ENCODE assay signal across 6 cellular contexts in genomic region chr22:19143967-19144400, GRCh38. TPM values are rescaled to one million over a fixed set of nuclear protein-coding genes. Genes with fewer than 3 reads are reported as not detected.
A peak's percentile ranks its signal among the peaks of the same experiment; 100 is the strongest.
DNase-seq lines count a peak whose midpoint lies in the region; ATAC-seq, FAIRE-seq and TF ChIP-seq lines count a peak whose summit lies in the region.

No MANE protein-coding gene starts in this region.

- ATAC-seq in CD8-positive, alpha-beta T cell = peak; percentile 14
- ATAC-seq in GM21619 (IDR thresholded peaks at IDR 0.05; ENCODE audit: unreplicated experiment) = no peak

- H3K79me2 ChIP-seq in endothelial cell of umbilical vein (ENCODE audit: control insufficient read depth, insufficient read depth, low read length) = peaks cover 11% of the 10 kb centered on the region

- peaks cover 11% of the 10 kb centered on the region for H3K4me1 ChIP-seq in CD8-positive, alpha-beta T cell (ENCODE audit: insufficient read depth, low read length)
- H3K4me1 ChIP-seq in endothelial cell of umbilical vein (ENCODE audit: control insufficient read depth, extremely low read depth, insufficient read depth, low read length) (peaks cover 7% of the 10 kb centered on the region), spleen (peaks cover 8 to 35% (median 22%) of the 10 kb centered on the region in 6 donors)

- H3K9me3 ChIP-seq in CD8-positive, alpha-beta T cell (ENCODE audit: low read length) = no peaks in the 10 kb centered on the region
- H3K9me3 ChIP-seq in endothelial cell of umbilical vein (replicated peaks; ENCODE audit: control insufficient read depth, insufficient read depth, low read length) = no peaks in the 10 kb centered on the region
- H3K9me3 ChIP-seq in spleen = no peaks in the 10 kb centered on the region

- intact Hi-C loops in CD8-positive, alpha-beta T cell (cut with DNase I, micrococcal nuclease) = loop anchor here (1.0 to 10.0 kb wide), 11 partner anchors 22 to 971 kb away; partner anchors contain the start of genes CLTCL1 (in 2 of the 2), DGCR2 (in 2 of the 2), C22orf39 (in 1 of the 2) and CDC45 (in 1 of the 2)
- intact Hi-C loops in endothelial cell of umbilical vein (cut with micrococcal nuclease) = loop anchor here (1.0 kb wide), 3 partner anchors 22 to 486 kb away; partner anchors contain the start of genes DGCR2 and SLC25A1
- intact Hi-C loops in spleen (cut with DNase I; ENCODE audit: low total_unique reads) = loop anchor here (10.0 kb wide), 1 partner anchor 331 kb away; the partner anchor contains the start of genes CDC45 and UFD1

- no peaks in the 10 kb centered on the region for H4K20me1 ChIP-seq in endothelial cell of umbilical vein (replicated peaks; ENCODE audit: control insufficient read depth, extremely low read depth, insufficient read depth, low read length)

- TSS peak; percentile 31 for BruUV-seq in endothelial cell of umbilical vein (replicated peaks; lab: Mats Ljungman, UMichigan)

- peak overlapping the region; percentile 98 for H3K4me3 Mint-ChIP-seq in CD8-positive, alpha-beta T cell

- H3K4me1 Mint-ChIP-seq in CD8-positive, alpha-beta T cell (ENCODE audit: low read depth) = peaks cover 21% of the 10 kb centered on the region

- H3K27me3 ChIP-seq in CD8-positive, alpha-beta T cell (ENCODE audit: insufficient read depth, low read length) = peaks cover 2% of the 10 kb centered on the region
- H3K27me3 ChIP-seq in endothelial cell of umbilical vein (ENCODE audit: control insufficient read depth in 2 of 2, insufficient read depth in 2 of 2, low read length in 2 of 2) (peaks cover 17 to 21% of the 10 kb centered on the region in 2 experiments), spleen (replicated peaks in 1 of 7) (peaks cover 0 to 23% (median 12%) of the 10 kb centered on the region in 7 donors)

- H3K36me3 Mint-ChIP-seq in CD8-positive, alpha-beta T cell = peaks cover 42% of the 10 kb centered on the region

- peak in 3 of 7 experiments; percentile 28 to 51 (median 29) for DNase-seq in CD8-positive, alpha-beta T cell
- DNase-seq in NCI-H2227 (lab: John Stamatoyannopoulos, UW; ENCODE audit: unreplicated experiment) (peak; percentile 17), endothelial cell of umbilical vein (ENCODE audit: low read depth, low spot score) (no peak), spleen (peak; percentile 74), NCI-H82 (lab: John Stamatoyannopoulos, UW) (no peak)

- peak overlapping the region; percentile 94 for H3K9ac ChIP-seq in endothelial cell of umbilical vein (replicated peaks; ENCODE audit: extremely low read depth, insufficient read depth, low read length)

- POLR2A ChIA-PET in CD8-positive, alpha-beta T cell (lab: Charles Lee) = interaction anchor here (0.6 to 2.8 kb wide), 8 partner anchors 22 to 486 kb away, joined by 3 to 13 read pairs (median 4); partner anchors contain the start of genes DGCR2 and SLC25A1
- POLR2A ChIA-PET in endothelial cell of umbilical vein (lab: Charles Lee) = interaction anchor here (1.0 kb wide), 1 partner anchor 9 kb away, joined by 3 read pairs; no protein-coding TSS in a partner anchor

- dilution Hi-C loops in endothelial cell of umbilical vein (cut with MboI; ENCODE audit: extremely low pct_ligation_motif_present, low sequenced_read_pairs) = no loop called here

- peak overlapping the region; percentile 97 for H3K4me3 ChIP-seq in CD8-positive, alpha-beta T cell (ENCODE audit: low read depth, low read length)
- H3K4me3 ChIP-seq in endothelial cell of umbilical vein (replicated peaks in 1 of 3; ENCODE audit: insufficient read depth in 1 of 3, low read depth in 1 of 3, low read length in 3 of 3) (peak overlapping the region; percentile 69 to 94 (median 78)), spleen (peak overlapping the region; percentile 68 to 97 (median 82))

- TF ChIP-seq CTCF in CD8-positive, alpha-beta T cell (IDR thresholded peaks at IDR 0.05) = no peak
- TF ChIP-seq CTCF in endothelial cell of umbilical vein (IDR thresholded peaks at IDR 0.05; ENCODE audit: extremely low read depth in 1 of 2, insufficient read depth in 1 of 2, low read depth in 1 of 2, low read length in 2 of 2) (no peak), spleen (IDR thresholded peaks at IDR 0.05 in 8 of 11, conservative IDR thresholded peaks at IDR 0.05 in 3 of 11) (no peak)

- H3K9me1 ChIP-seq in endothelial cell of umbilical vein (replicated peaks; ENCODE audit: control insufficient read depth, extremely low read depth, insufficient read depth, low read length) = no peaks in the 10 kb centered on the region

- peaks cover 25% of the 10 kb centered on the region for H3K36me3 ChIP-seq in CD8-positive, alpha-beta T cell (ENCODE audit: insufficient read depth, low read length)
- H3K36me3 ChIP-seq in endothelial cell of umbilical vein (ENCODE audit: control insufficient read depth in 2 of 2, extremely low read depth in 1 of 2, insufficient read depth in 2 of 2, low read length in 2 of 2) = peaks cover 10 to 25% of the 10 kb centered on the region in 2 experiments
- peaks cover 0 to 39% (median 38%) of the 10 kb centered on the region in 6 donors for H3K36me3 ChIP-seq in spleen

- peaks cover 11% of the 10 kb centered on the region for H3K27me3 Mint-ChIP-seq in CD8-positive, alpha-beta T cell (ENCODE audit: low read depth)

- H3K27ac ChIP-seq in CD8-positive, alpha-beta T cell (ENCODE audit: low read depth, low read length) = peak overlapping the region; percentile 98
- H3K27ac ChIP-seq in endothelial cell of umbilical vein (ENCODE audit: insufficient read depth, low read depth, low read length) (peak overlapping the region; percentile 54), spleen (peak overlapping the region; percentile 75 to 94 (median 84))

- H2AFZ ChIP-seq in endothelial cell of umbilical vein (ENCODE audit: low read depth, low read length) = peak overlapping the region; percentile 77

- 3 to 8% (median 3%) methylated on average over 17 of the region's 17 CpGs for WGBS in spleen, 5 donors

- H3K4me2 ChIP-seq in endothelial cell of umbilical vein (ENCODE audit: insufficient read depth, low read length) = peak overlapping the region; percentile 91

- CTCF ChIA-PET in CD8-positive, alpha-beta T cell (lab: Charles Lee) = interaction anchor here (0.6 to 3.0 kb wide), 20 partner anchors 10 to 486 kb away, joined by 3 to 14 read pairs (median 5); partner anchors contain the start of gene C22orf39
- CTCF ChIA-PET in endothelial cell of umbilical vein (lab: Charles Lee) = interaction anchor here (0.9 to 2.8 kb wide), 18 partner anchors 10 to 486 kb away, joined by 3 to 23 read pairs (median 5); partner anchors contain the start of genes CDC45, CLTCL1, DGCR2 and SLC25A1

- TF ChIP-seq POLR2A in endothelial cell of umbilical vein (IDR thresholded peaks at IDR 0.05; ENCODE audit: low read depth, low read length) (no peak), spleen (IDR thresholded peaks at IDR 0.05) (no peak)

- peak overlapping the region; percentile 98 for H3K27ac Mint-ChIP-seq in CD8-positive, alpha-beta T cell

- no peak for FAIRE-seq in endothelial cell of umbilical vein (lab: Jason Lieb, UNC)

- H3K9me3 Mint-ChIP-seq in CD8-positive, alpha-beta T cell = no peaks in the 10 kb centered on the region

RNA-seq across cellular contexts. Expression of gene ESS2, which starts 0.5 kb away (rescaled TPM):
- 10 to 100 TPM; 62.5 to 65.5 TPM for total RNA-seq in CD8-positive, alpha-beta T cell
- total RNA-seq in endothelial cell of umbilical vein = 18.4 and 21.9 TPM in 2 replicates
- 20.1 and 22.8 TPM in 2 replicates for polyA plus RNA-seq in endothelial cell of umbilical vein
- 16.5 and 20.9 TPM in 2 replicates for polyA plus RNA-seq in endothelial cell of umbilical vein (2011; cell fraction: cytosol; rRNA removed)
- 18.2 and 19.2 TPM in 2 replicates for polyA plus RNA-seq in endothelial cell of umbilical vein (2011; cell fraction: nucleus; rRNA removed)
- 14.6 and 15.4 TPM in 2 replicates for polyA plus RNA-seq in endothelial cell of umbilical vein (2012)
- 6.6 and 7.9 TPM in 2 replicates for polyA minus RNA-seq in endothelial cell of umbilical vein
- polyA minus RNA-seq in endothelial cell of umbilical vein (2011; cell fraction: cytosol; rRNA and poly(A)+ RNA removed) = 3.6 TPM
- polyA minus RNA-seq in endothelial cell of umbilical vein (2011; cell fraction: nucleus; rRNA and poly(A)+ RNA removed) = 2.5 and 5.6 TPM in 2 replicates
- total RNA-seq in spleen = 10 to 100 TPM; 13.4 to 21.3 (median 16.4) TPM
- polyA plus RNA-seq in spleen = 10 to 100 TPM; 13.2 to 17.3 (median 16.9) TPM

RNA-seq across cellular contexts. Expression of gene GSC2, which starts 6.1 kb away (rescaled TPM):
- not detected for total RNA-seq in CD8-positive, alpha-beta T cell
- total RNA-seq in endothelial cell of umbilical vein (not detected in 2 replicates), spleen (not detected)
- polyA plus RNA-seq in endothelial cell of umbilical vein (not detected in 2 replicates), spleen (not detected)
- polyA plus RNA-seq in endothelial cell of umbilical vein (2011; cell fraction: cytosol; rRNA removed) = not detected in 2 replicates
- polyA plus RNA-seq in endothelial cell of umbilical vein (2011; cell fraction: nucleus; rRNA removed) = not detected in 2 replicates
- not detected in 2 replicates for polyA plus RNA-seq in endothelial cell of umbilical vein (2012)
- not detected in 2 replicates for polyA minus RNA-seq in endothelial cell of umbilical vein
- not detected for polyA minus RNA-seq in endothelial cell of umbilical vein (2011; cell fraction: cytosol; rRNA and poly(A)+ RNA removed)
- not detected in 2 replicates for polyA minus RNA-seq in endothelial cell of umbilical vein (2011; cell fraction: nucleus; rRNA and poly(A)+ RNA removed)

RNA-seq across cellular contexts. Expression of gene TSSK2, which starts 12.9 kb away (rescaled TPM):
- total RNA-seq in CD8-positive, alpha-beta T cell = under 1 TPM; 0.25 to 0.27 TPM
- not detected in 2 replicates for total RNA-seq in endothelial cell of umbilical vein
- not detected in 2 replicates for polyA plus RNA-seq in endothelial cell of umbilical vein
- polyA plus RNA-seq in endothelial cell of umbilical vein (2011; cell fraction: cytosol; rRNA removed) = not detected in 2 replicates
- not detected in 2 replicates for polyA plus RNA-seq in endothelial cell of umbilical vein (2011; cell fraction: nucleus; rRNA removed)
- not detected in 2 replicates for polyA plus RNA-seq in endothelial cell of umbilical vein (2012)
- polyA minus RNA-seq in endothelial cell of umbilical vein = not detected in 2 replicates
- polyA minus RNA-seq in endothelial cell of umbilical vein (2011; cell fraction: cytosol; rRNA and poly(A)+ RNA removed) = not detected
- polyA minus RNA-seq in endothelial cell of umbilical vein (2011; cell fraction: nucleus; rRNA and poly(A)+ RNA removed) = not detected in 2 replicates
- total RNA-seq in spleen = not detected
- under 1 TPM in 2 of 3 donors, not detected in 1; 0.03 to 0.06 TPM for polyA plus RNA-seq in spleen

RNA-seq across cellular contexts. Expression of gene DGCR2, which starts 21.8 kb away (rescaled TPM):
- 10 to 100 TPM; 29.6 to 32.4 TPM for total RNA-seq in CD8-positive, alpha-beta T cell
- total RNA-seq in endothelial cell of umbilical vein = 44.8 and 49.6 TPM in 2 replicates
- 51.2 and 61.7 TPM in 2 replicates for polyA plus RNA-seq in endothelial cell of umbilical vein
- polyA plus RNA-seq in endothelial cell of umbilical vein (2011; cell fraction: cytosol; rRNA removed) = 47.7 and 50.7 TPM in 2 replicates
- 41.7 and 53.7 TPM in 2 replicates for polyA plus RNA-seq in endothelial cell of umbilical vein (2011; cell fraction: nucleus; rRNA removed)
- polyA plus RNA-seq in endothelial cell of umbilical vein (2012) = 27.3 and 36.4 TPM in 2 replicates
- polyA minus RNA-seq in endothelial cell of umbilical vein = 46.5 and 74.1 TPM in 2 replicates
- polyA minus RNA-seq in endothelial cell of umbilical vein (2011; cell fraction: cytosol; rRNA and poly(A)+ RNA removed) = 13.5 TPM
- polyA minus RNA-seq in endothelial cell of umbilical vein (2011; cell fraction: nucleus; rRNA and poly(A)+ RNA removed) = 29.0 and 29.3 TPM in 2 replicates
- total RNA-seq in spleen = 10 to 100 TPM; 40.4 to 60.7 (median 51.3) TPM
- polyA plus RNA-seq in spleen = 10 to 100 TPM in 2 of 3 donors, 1 to 10 TPM in 1; 9.5 to 26.0 (median 11.8) TPM

RNA-seq across cellular contexts. Expression of gene SLC25A1, which starts 34.6 kb away (rescaled TPM):
- total RNA-seq in CD8-positive, alpha-beta T cell = 10 to 100 TPM; 14.5 to 15.9 TPM
- total RNA-seq in endothelial cell of umbilical vein (94.5 and 102 TPM in 2 replicates), spleen (10 to 100 TPM; 32.5 to 47.5 (median 36.0) TPM)
- polyA plus RNA-seq in endothelial cell of umbilical vein (78.0 and 80.0 TPM in 2 replicates), spleen (10 to 100 TPM; 23.5 to 59.7 (median 26.1) TPM)
- polyA plus RNA-seq in endothelial cell of umbilical vein (2011; cell fraction: cytosol; rRNA removed) = 53.3 and 64.5 TPM in 2 replicates
- 30.5 and 34.5 TPM in 2 replicates for polyA plus RNA-seq in endothelial cell of umbilical vein (2011; cell fraction: nucleus; rRNA removed)
- 48.5 and 55.1 TPM in 2 replicates for polyA plus RNA-seq in endothelial cell of umbilical vein (2012)
- polyA minus RNA-seq in endothelial cell of umbilical vein = 42.0 and 44.0 TPM in 2 replicates
- 35.6 TPM for polyA minus RNA-seq in endothelial cell of umbilical vein (2011; cell fraction: cytosol; rRNA and poly(A)+ RNA removed)
- 8.2 and 9.9 TPM in 2 replicates for polyA minus RNA-seq in endothelial cell of umbilical vein (2011; cell fraction: nucleus; rRNA and poly(A)+ RNA removed)

Comparison
In these comparisons a context has a peak if more than half of its experiments do, and no peak if none do; other contexts are left out.
1. DNase-seq: peak in NCI-H2227 (single experiment) and spleen (single experiment); none in endothelial cell of umbilical vein (single experiment) and NCI-H82 (single experiment).
2. Peak in every context shown above with its lines, with median percentiles within 50 percentile points of each other: H3K27ac ChIP-seq and H3K4me3 ChIP-seq.